In genomic region chr13:59346861-59347470, GRCh38 we compare ENCODE assay signal across 18 cellular contexts.
"Had no signal": no experiment of that assay in that cellular context is flagged by ENCODE, and none has a peak within 500 bp of the region (broad histone marks: within the 10 kb centered on the region; RNA-seq: fewer than 3 reads in every experiment).

No MANE protein-coding gene starts in this region.

- H3K9me3 Mint-ChIP-seq: activated CD4-positive, alpha-beta memory T cell treated with anti-CD3 and anti-CD28 coated beads, Interleukin-2, amount 10 ng/mL, durations not matched to agents 7 days and 5 days; activated naive CD4-positive, alpha-beta T cell treated with anti-CD3 and anti-CD28 coated beads for 36 hours; activated T-helper 2 cell treated with anti-CD3 and anti-CD28 coated beads, Interferon-gamma antibody, Interleukin-2, Interleukin-4, amounts not matched to agents 10 μg/mL and 5 μg/mL and 100 μg/mL, durations not matched to agents 14 hours and 24 hours and 36 hours; stimulated activated memory B cell treated with anti-CD40 and anti-IgM and Interleukin-4, amounts not matched to agents 10 μg/mL and 1 μg/mL and 100 μg/mL, for 72 hours had no signal

- DNase-seq: activated CD4-positive, alpha-beta memory T cell treated with anti-CD3 and anti-CD28 coated beads, Interleukin-2, amount 10 ng/mL, durations not matched to agents 7 days and 5 days; activated CD4-positive, alpha-beta T cell treated with anti-CD3 and anti-CD28 coated beads for 48 hours; activated CD4-positive, CD25-positive, alpha-beta regulatory T cell; activated naive CD4-positive, alpha-beta T cell treated with anti-CD3 and anti-CD28 coated beads for 36 hours; activated T-cell treated with anti-CD3 and anti-CD28 coated beads, Interleukin-2, amount 50 U/mL, for 1 hour; anterior cingulate cortex; cerebellar nuclear complex; effector CD4-positive, alpha-beta T cell; left colon; naive B cell; ovary; psoas muscle; sigmoid colon; stimulated activated CD4-positive, alpha-beta T cell treated with anti-CD3 and anti-CD28 coated beads, Interleukin-4, amount 100 ng/mL, for 4 hours; SW 1271 had no signal

- H3K4me3 Mint-ChIP-seq: activated CD4-positive, alpha-beta memory T cell treated with anti-CD3 and anti-CD28 coated beads, Interleukin-2, amount 10 ng/mL, durations not matched to agents 7 days and 5 days; activated naive CD4-positive, alpha-beta T cell treated with anti-CD3 and anti-CD28 coated beads for 36 hours; naive B cell; stimulated activated memory B cell treated with anti-CD40 and anti-IgM and Interleukin-4, amounts not matched to agents 10 μg/mL and 1 μg/mL and 100 μg/mL, for 72 hours had no signal

- H3K36me3 Mint-ChIP-seq: naive B cell; stimulated activated memory B cell treated with anti-CD40 and anti-IgM and Interleukin-4, amounts not matched to agents 10 μg/mL and 1 μg/mL and 100 μg/mL, for 72 hours had no signal

- H3K36me3 ChIP-seq: ovary, sigmoid colon had no signal

- FAIRE-seq: islet of Langerhans had no signal

- H3K4me1 ChIP-seq: psoas muscle had no signal

- H3K4me3 ChIP-seq: ovary, psoas muscle, sigmoid colon had no signal

- H3K27ac ChIP-seq: ovary, psoas muscle had no signal

- H3K4me1 Mint-ChIP-seq: activated CD4-positive, alpha-beta memory T cell treated with anti-CD3 and anti-CD28 coated beads, Interleukin-2, amount 10 ng/mL, durations not matched to agents 7 days and 5 days; naive B cell; stimulated activated memory B cell treated with anti-CD40 and anti-IgM and Interleukin-4, amounts not matched to agents 10 μg/mL and 1 μg/mL and 100 μg/mL, for 72 hours had no signal

- H3K27ac Mint-ChIP-seq: activated CD4-positive, alpha-beta memory T cell treated with anti-CD3 and anti-CD28 coated beads, Interleukin-2, amount 10 ng/mL, durations not matched to agents 7 days and 5 days; activated naive CD4-positive, alpha-beta T cell treated with anti-CD3 and anti-CD28 coated beads for 36 hours; activated T-helper 2 cell treated with anti-CD3 and anti-CD28 coated beads, Interferon-gamma antibody, Interleukin-2, Interleukin-4, amounts not matched to agents 10 μg/mL and 5 μg/mL and 100 μg/mL, durations not matched to agents 14 hours and 24 hours and 36 hours; naive B cell; stimulated activated memory B cell treated with anti-CD40 and anti-IgM and Interleukin-4, amounts not matched to agents 10 μg/mL and 1 μg/mL and 100 μg/mL, for 72 hours had no signal

- H3K27me3 ChIP-seq: ovary, sigmoid colon had no signal

- H3K27me3 Mint-ChIP-seq: stimulated activated memory B cell treated with anti-CD40 and anti-IgM and Interleukin-4, amounts not matched to agents 10 μg/mL and 1 μg/mL and 100 μg/mL, for 72 hours had no signal

- H3K9me3 ChIP-seq: ovary, psoas muscle, sigmoid colon had no signal
